ENCODE assay signal across 8 cellular contexts in the genomic region with DNA sequence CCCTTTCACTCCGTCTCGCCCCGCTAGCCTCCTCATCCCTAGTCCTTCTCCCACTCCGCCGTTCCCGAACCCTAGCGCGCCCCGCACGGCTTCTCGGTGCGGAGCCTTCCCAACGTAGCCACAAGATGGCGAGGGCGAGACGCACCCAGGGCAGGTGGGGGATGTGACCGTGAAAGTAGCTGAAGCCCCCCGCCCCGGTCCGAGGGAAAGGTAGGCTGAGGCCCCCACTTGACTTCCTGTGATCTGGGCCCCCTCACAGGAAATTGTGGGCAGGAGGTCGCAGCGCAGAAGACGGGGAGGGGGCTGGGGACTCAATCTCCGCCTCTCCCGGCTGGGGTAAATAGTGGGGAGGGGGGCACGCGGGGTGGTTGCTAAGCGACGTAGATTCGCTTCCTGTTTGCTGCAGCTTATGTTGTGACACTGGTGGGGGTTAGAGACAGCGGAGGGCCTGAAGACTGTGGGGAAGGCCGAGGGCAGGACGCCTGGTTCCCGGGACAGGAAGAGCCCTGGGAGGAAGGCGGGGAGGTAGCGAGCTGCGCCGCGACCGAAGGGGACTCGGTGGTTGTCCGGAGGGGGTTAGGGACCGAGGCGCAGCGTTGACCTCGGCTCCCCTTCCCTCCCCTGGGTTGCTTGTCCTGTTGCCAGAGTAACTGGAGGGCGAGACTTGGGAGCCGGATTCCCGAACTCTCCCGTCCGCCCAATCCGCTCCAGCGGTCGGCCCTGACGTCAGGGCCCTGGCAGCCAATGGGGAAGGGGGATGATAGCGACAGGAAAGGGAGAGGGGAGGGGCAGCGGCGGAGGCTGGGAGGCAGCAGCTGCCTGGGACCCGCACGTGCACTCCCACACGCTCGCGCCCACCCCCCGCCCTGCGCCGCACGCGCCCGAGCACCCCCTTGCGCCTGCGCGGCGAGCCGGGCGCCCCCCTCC. TPM values are rescaled to one million over a fixed set of nuclear protein-coding genes. Genes with fewer than 3 reads are reported as not detected.
A peak's percentile ranks its signal among the peaks of the same experiment; 100 is the strongest.
DNase-seq lines count a peak whose midpoint lies in the region; ATAC-seq, FAIRE-seq and TF ChIP-seq lines count a peak whose summit lies in the region.

No MANE protein-coding gene starts in this region.

- DNase-seq in COLO829 (ENCODE audit: low spot score) (peak; percentile 92), IMR-90 (peak; percentile 99)
- peak; percentile 92 for DNase-seq in activated CD8-positive, alpha-beta memory T cell treated with anti-CD3 and anti-CD28 coated beads, Interleukin-2, amount 50 U/mL, for 48 hours
- peak; percentile 60 for DNase-seq in stimulated activated CD8-positive, alpha-beta memory T cell treated with anti-CD3 and anti-CD28 coated beads, Interleukin-15, amount 100 ng/mL, for 1 hour (ENCODE audit: low read depth)

- POLR2A ChIA-PET in IMR-90 (lab: Charles Lee; ENCODE audit: unreplicated experiment): interaction anchor here (0.7 to 1.0 kb wide), 2 partner anchors 22 to 140 kb away, joined by 3 to 11 read pairs; a partner anchor contains a TSS

- H3K36me3 ChIP-seq in IMR-90 (ENCODE audit: control insufficient read depth, insufficient read depth, low read length): peaks cover 3% of the 10 kb centered on the region; the same call in 1 of the 2 replicates
- H3K36me3 ChIP-seq in OCI-LY1 (ENCODE audit: insufficient read depth, low read length): no peaks in the 10 kb centered on the region; the same call in 1 of the 2 replicates
- H3K36me3 ChIP-seq in mesodermal cell (ENCODE audit: control insufficient read depth, insufficient read depth, low read length): peaks cover 5% of the 10 kb centered on the region

- TF ChIP-seq POLR2A in IMR-90 (IDR thresholded peaks at IDR 0.05; ENCODE audit: low read depth, low read length): peak; percentile 79

- peak; percentile 87 for FAIRE-seq in endometrium (lab: Jason Lieb, UNC)

- H4K20me1 ChIP-seq in IMR-90 (ENCODE audit: insufficient read depth, low read length) (peaks cover 22% of the 10 kb centered on the region), OCI-LY1 (ENCODE audit: insufficient read depth, low read length) (no peaks in the 10 kb centered on the region)

- ATAC-seq in GM21447 (IDR thresholded peaks at IDR 0.05; ENCODE audit: unreplicated experiment): peak; percentile 26
- peak; percentile 63 for ATAC-seq in IMR-90 (ENCODE audit: low read depth)

- peak overlapping the region; percentile 58; the same call in 1 of the 2 replicates for H3K14ac ChIP-seq in IMR-90 (replicated peaks; ENCODE audit: low read depth, low read length)

- H3K9me1 ChIP-seq in IMR-90 (ENCODE audit: insufficient read depth, low read length): peaks cover 9% of the 10 kb centered on the region; the same call in 1 of the 2 replicates

- peak overlapping the region; percentile 50; the same call in 1 of the 3 replicates for H2BK15ac ChIP-seq in IMR-90 (ENCODE audit: low read depth, low read length)

- intact Hi-C loops in IMR-90 (cut with micrococcal nuclease): loop anchor here (1.0 to 5.0 kb wide), 2 partner anchors 16 to 483 kb away; a partner anchor contains a TSS

- no peak overlapping the region for H4K5ac ChIP-seq in IMR-90 (ENCODE audit: low read depth, low read length)

- H3K9me2 ChIP-seq in OCI-LY1 (ENCODE audit: low read depth, low read length): no peaks in the 10 kb centered on the region

- no TSS peak for BruUV-seq in IMR-90 (replicated peaks; lab: Mats Ljungman, UMichigan)

- H3K9me3 ChIP-seq in IMR-90 (ENCODE audit: control insufficient read depth, insufficient read depth, low read length) (no peaks in the 10 kb centered on the region), OCI-LY1 (ENCODE audit: low read length) (no peaks in the 10 kb centered on the region), mesodermal cell (ENCODE audit: control insufficient read depth, low read length) (no peaks in the 10 kb centered on the region)

- H3K27ac ChIP-seq in IMR-90 (ENCODE audit: insufficient read depth, low read length) (peak overlapping the region; percentile 89), OCI-LY1 (ENCODE audit: low read depth, low read length, poor library complexity, severe bottlenecking) (peak overlapping the region; percentile 95), mesodermal cell (ENCODE audit: low read depth, low read length, severe bottlenecking) (peak overlapping the region; percentile 99)

- H2BK20ac ChIP-seq in IMR-90 (ENCODE audit: low read depth, low read length): no peak overlapping the region

- peaks cover 15% of the 10 kb centered on the region for H3K4me1 ChIP-seq in IMR-90 (ENCODE audit: control insufficient read depth, insufficient read depth, low read length)
- peaks cover 41% of the 10 kb centered on the region for H3K4me1 ChIP-seq in OCI-LY1 (ENCODE audit: insufficient read depth, low read length, severe bottlenecking)
- H3K4me1 ChIP-seq in mesodermal cell (ENCODE audit: control insufficient read depth, insufficient read depth, low read length, poor library complexity, severe bottlenecking): peaks cover 27% of the 10 kb centered on the region

- peak overlapping the region; percentile 64 for H3K4ac ChIP-seq in IMR-90 (ENCODE audit: low read depth, low read length)

- peak overlapping the region; percentile 81 for H2AK5ac ChIP-seq in IMR-90 (ENCODE audit: low read depth, low read length)

- H3K23ac ChIP-seq in IMR-90 (ENCODE audit: low read depth, low read length): peak overlapping the region; percentile 57; the same call in 1 of the 2 replicates

- 0% methylated on average over 3 of the region's 75 CpGs; no CpG with 5 or more reads in 1 of the 2 experiments for WGBS in IMR-90 (ENCODE audit: extremely low coverage in 2 of 2, insufficient read length in 1 of 2), 2 experiments
- WGBS in mesodermal cell (ENCODE audit: insufficient coverage in 2 of 2), 2 experiments: 0% methylated on average over 47 to 50 of the region's 75 CpGs

- H2AFZ ChIP-seq in IMR-90 (replicated peaks; ENCODE audit: low read length, poor library complexity) (peak overlapping the region; percentile 98), OCI-LY1 (ENCODE audit: low read length) (no peak overlapping the region)

- H2AK9ac ChIP-seq in IMR-90 (replicated peaks; ENCODE audit: low read depth, low read length, poor library complexity): peak overlapping the region; percentile 95

- peak; percentile 76 for TF ChIP-seq RAD21 in IMR-90 (IDR thresholded peaks at IDR 0.05; ENCODE audit: low read length)

- CTCF ChIA-PET in IMR-90 (lab: Yijun Ruan, JAX): interaction anchor here (0.5 to 0.8 kb wide), 5 partner anchors 10 to 343 kb away, joined by 3 to 4 read pairs (median 4); a partner anchor contains a TSS

- H3K27me3 ChIP-seq in IMR-90 (ENCODE audit: control insufficient read depth, insufficient read depth, low read length) (peaks cover 4% of the 10 kb centered on the region), OCI-LY1 (ENCODE audit: insufficient read depth, low read length) (no peaks in the 10 kb centered on the region)

- TF ChIP-seq CTCF in IMR-90 (conservative IDR thresholded peaks at IDR 0.05; ENCODE audit: low read depth, low read length) (peak; percentile 79), OCI-LY1 (IDR thresholded peaks at IDR 0.05; ENCODE audit: low read length) (peak; percentile 95)

- H3F3A ChIP-seq in OCI-LY1 (ENCODE audit: insufficient read depth, low read length): peaks cover 6% of the 10 kb centered on the region; the same call in 1 of the 2 replicates

- peak overlapping the region; percentile 16; the same call in 1 of the 2 replicates for H4K91ac ChIP-seq in IMR-90 (ENCODE audit: insufficient read depth, low read depth, low read length)

- H3K56ac ChIP-seq in IMR-90 (ENCODE audit: extremely low read depth, insufficient read depth, low read length): peak overlapping the region; percentile 13; the same call in 1 of the 2 replicates

- H3K9ac ChIP-seq in IMR-90 (ENCODE audit: low read depth, low read length) (peak overlapping the region; percentile 90), OCI-LY1 (ENCODE audit: low read length) (peak overlapping the region; percentile 79)

- H4K8ac ChIP-seq in IMR-90 (ENCODE audit: low read depth in 2 of 2, low read length in 2 of 2): peak overlapping the region in 1 of 2 experiments; percentile 85; a peak in 2 of 4 replicates

- H3K4me2 ChIP-seq in IMR-90 (ENCODE audit: low read depth, low read length) (peak overlapping the region; percentile 91), OCI-LY1 (ENCODE audit: low read length) (peak overlapping the region; percentile 79)

- peak overlapping the region; percentile 64 for H3K4me3 ChIP-seq in IMR-90 (ENCODE audit: insufficient read depth, low read depth, low read length)
- H3K4me3 ChIP-seq in OCI-LY1 (ENCODE audit: low read depth, low read length, poor library complexity, severe bottlenecking): peak overlapping the region; percentile 68
- H3K4me3 ChIP-seq in mesodermal cell (ENCODE audit: extremely low read depth, insufficient read depth, low read length, poor library complexity, severe bottlenecking): peak overlapping the region; percentile 64

- H2BK5ac ChIP-seq in IMR-90 (ENCODE audit: low read depth, low read length, poor library complexity, severe bottlenecking): peak overlapping the region; percentile 92

- peak overlapping the region; percentile 60; the same call in 1 of the 2 replicates for H2BK120ac ChIP-seq in IMR-90 (ENCODE audit: low read depth, low read length)

- dilution Hi-C loops in IMR-90 (cut with HindIII; ENCODE audit: low sequenced_read_pairs, unreplicated experiment): no loop called here

- H3K79me1 ChIP-seq in IMR-90 (ENCODE audit: low read depth in 1 of 2, low read length in 2 of 2): peaks cover 7 to 40% of the 10 kb centered on the region in 2 experiments; a peak in 3 of 4 replicates

- in situ Hi-C loops in IMR-90 (cut with MboI; ENCODE audit: low sequenced_read_pairs): no loop called here

- no peaks in the 10 kb centered on the region for H3K79me2 ChIP-seq in OCI-LY1 (ENCODE audit: insufficient read depth, low read length)

- peak overlapping the region; percentile 14; the same call in 1 of the 2 replicates for H3K18ac ChIP-seq in IMR-90 (ENCODE audit: low read depth, low read length)

RNA-seq across cellular contexts. Expression of a gene that starts 1.1 kb away (rescaled TPM):
- 0.72 and 1.1 TPM in 2 replicates for total RNA-seq in IMR-90 (2012; rRNA removed)
- polyA plus RNA-seq in IMR-90 (2012; rRNA removed): 3.5 and 4.5 TPM in 2 replicates
- polyA plus RNA-seq in IMR-90 (2012; cell fraction: cytosol; rRNA removed): 2.7 and 3.6 TPM in 2 replicates
- 18.3 and 20.0 TPM in 2 replicates for polyA plus RNA-seq in IMR-90 (2012; cell fraction: nucleus; rRNA removed; ENCODE audit: low replicate concordance)
- 41.4 TPM for polyA plus RNA-seq in mesodermal cell (2013, experiment 1 of 2)
- polyA plus RNA-seq in mesodermal cell (2013, experiment 2 of 2): 37.3 TPM

RNA-seq across cellular contexts. Expression of a gene that starts 19.7 kb away (rescaled TPM):
- not detected in 2 replicates for total RNA-seq in IMR-90 (2012; rRNA removed)
- polyA plus RNA-seq in IMR-90 (2012; rRNA removed): 1.9 and 2.1 TPM in 2 replicates
- polyA plus RNA-seq in IMR-90 (2012; cell fraction: cytosol; rRNA removed): 0.63 and 0.79 TPM in 2 replicates
- polyA plus RNA-seq in IMR-90 (2012; cell fraction: nucleus; rRNA removed; ENCODE audit: low replicate concordance): 16.9 and 24.1 TPM in 2 replicates
- 240 TPM for polyA plus RNA-seq in mesodermal cell (2013, experiment 1 of 2)
- 335 TPM for polyA plus RNA-seq in mesodermal cell (2013, experiment 2 of 2)

RNA-seq across cellular contexts. Expression of a gene that starts 22.2 kb away (rescaled TPM):
- 40.7 and 62.2 TPM in 2 replicates for total RNA-seq in IMR-90 (2012; rRNA removed)
- polyA plus RNA-seq in IMR-90 (2012; rRNA removed): 76.8 and 122 TPM in 2 replicates
- polyA plus RNA-seq in IMR-90 (2012; cell fraction: cytosol; rRNA removed): 125 and 183 TPM in 2 replicates
- 34.7 and 54.0 TPM in 2 replicates for polyA plus RNA-seq in IMR-90 (2012; cell fraction: nucleus; rRNA removed; ENCODE audit: low replicate concordance)
- 70.4 TPM for polyA plus RNA-seq in mesodermal cell (2013, experiment 1 of 2)
- 59.4 TPM for polyA plus RNA-seq in mesodermal cell (2013, experiment 2 of 2)

RNA-seq across cellular contexts. Expression of a gene that starts 22.6 kb away (rescaled TPM):
- total RNA-seq in IMR-90 (2012; rRNA removed): 10.8 and 11.1 TPM in 2 replicates
- polyA plus RNA-seq in IMR-90 (2012; rRNA removed): 7.0 and 8.8 TPM in 2 replicates
- 3.4 and 4.3 TPM in 2 replicates for polyA plus RNA-seq in IMR-90 (2012; cell fraction: cytosol; rRNA removed)
- 9.7 and 19.2 TPM in 2 replicates for polyA plus RNA-seq in IMR-90 (2012; cell fraction: nucleus; rRNA removed; ENCODE audit: low replicate concordance)
- polyA plus RNA-seq in mesodermal cell (2013, experiment 1 of 2): 55.6 TPM
- polyA plus RNA-seq in mesodermal cell (2013, experiment 2 of 2): 97.7 TPM

RNA-seq across cellular contexts. Expression of a gene that starts 53.4 kb away (rescaled TPM):
- 67.2 and 78.1 TPM in 2 replicates for total RNA-seq in IMR-90 (2012; rRNA removed)
- polyA plus RNA-seq in IMR-90 (2012; rRNA removed): 55.1 and 65.4 TPM in 2 replicates
- 53.4 and 59.5 TPM in 2 replicates for polyA plus RNA-seq in IMR-90 (2012; cell fraction: cytosol; rRNA removed)
- polyA plus RNA-seq in IMR-90 (2012; cell fraction: nucleus; rRNA removed; ENCODE audit: low replicate concordance): 202 and 231 TPM in 2 replicates
- 57.2 TPM for polyA plus RNA-seq in mesodermal cell (2013, experiment 1 of 2)
- polyA plus RNA-seq in mesodermal cell (2013, experiment 2 of 2): 54.5 TPM

Comparison
In these comparisons a context has a peak if more than half of its experiments do, and no peak if none do; other contexts are left out.
1. Peak in every context shown above with its lines: DNase-seq, ATAC-seq, H3K4me3 ChIP-seq and H3K27ac ChIP-seq.